In genomic region chr16:74591914-74592650, GRCh38 we compare ENCODE assay signal across 2 cellular contexts.
TF ChIP-seq lines count a peak whose summit lies in the region.

No MANE protein-coding gene starts in this region.

TF ChIP-seq in HCT116, 20 proteins besides CTCF, POLR2A, EP300 and RAD21:
- TF ChIP-seq POLR2AphosphoS5 (IDR thresholded peaks at IDR 0.05; ENCODE audit: low read depth, low read length) (0 out of 2 replicates have a peak, but pooled peaks have one; percentile 23), ZBTB33 (IDR thresholded peaks at IDR 0.05; ENCODE audit: extremely low read depth, insufficient replicate concordance, low read length) (no peak)

TF ChIP-seq in K562, 482 proteins besides CTCF, POLR2A, EP300 and RAD21:
- no peak for TF ChIP-seq TEAD2 (tag; IDR thresholded peaks at IDR 0.05)
- TF ChIP-seq PBX2 (CRISPR knock-in tag; IDR thresholded peaks at IDR 0.05; ENCODE audit: low read depth), result no peak
- TF ChIP-seq PBX2 (tag; conservative IDR thresholded peaks at IDR 0.05; ENCODE audit: low read depth), result 0 out of 2 replicates have a peak, but pooled peaks have one; percentile 7
